In the genomic region with DNA sequence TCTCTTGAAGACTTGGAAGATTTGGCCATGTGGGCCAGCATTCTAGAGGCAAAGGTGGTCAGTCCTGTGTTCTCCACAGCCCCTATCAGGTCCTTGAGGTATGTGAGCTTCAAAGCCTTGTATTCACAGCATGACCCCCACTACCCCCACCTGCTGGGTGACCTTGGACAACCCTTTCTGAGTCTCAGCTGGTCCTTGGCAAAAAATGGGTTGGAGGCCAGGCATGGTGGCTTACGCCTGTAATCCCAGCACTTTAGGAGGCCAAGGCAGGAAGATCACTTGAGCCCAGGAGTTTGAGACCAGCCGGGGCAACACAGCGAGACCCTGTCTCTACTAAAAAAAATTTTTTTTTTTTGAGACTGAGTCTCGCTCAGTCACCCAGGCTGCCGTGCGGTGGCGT, we compare ENCODE assay signal across 22 cellular contexts. TPM values are rescaled to one million over a fixed set of nuclear protein-coding genes. Genes with fewer than 3 reads are reported as not detected.
DNase-seq lines count a peak whose midpoint lies in the region; ATAC-seq, FAIRE-seq and TF ChIP-seq lines count a peak whose summit lies in the region.
"Had no signal": no experiment of that assay in that cellular context is flagged by ENCODE, and none has a peak within 500 bp of the region (broad histone marks: within the 10 kb centered on the region; RNA-seq: fewer than 3 reads in every experiment).

No MANE protein-coding gene starts in this region.

- H4K20me1 ChIP-seq in HepG2 (ENCODE audit: insufficient read depth, low read length) (no peaks in the 10 kb centered on the region), IMR-90 (ENCODE audit: insufficient read depth, low read length) (no peaks in the 10 kb centered on the region)

- TF ChIP-seq CTCF in HepG2 (CRISPR knock-in tag; IDR thresholded peaks at IDR 0.05): peak; percentile 37
- TF ChIP-seq CTCF in right lobe of liver (IDR thresholded peaks at IDR 0.05): no peak
- no peak for TF ChIP-seq CTCF in IMR-90 (conservative IDR thresholded peaks at IDR 0.05; ENCODE audit: low read depth, low read length)
- TF ChIP-seq CTCF in brain microvascular endothelial cell (IDR thresholded peaks at IDR 0.05; ENCODE audit: low read depth, low read length, missing control alignments): peak; percentile 15

- H3K18ac ChIP-seq in IMR-90 (ENCODE audit: low read depth, low read length): no peak overlapping the region

- no peaks in the 10 kb centered on the region for H3K79me2 ChIP-seq in HepG2 (ENCODE audit: insufficient read depth, low read length)

- H2BK120ac ChIP-seq in IMR-90 (ENCODE audit: low read depth, low read length): no peak overlapping the region

- H3K9me1 ChIP-seq in IMR-90 (ENCODE audit: insufficient read depth, low read length): peaks cover under 1% of the 10 kb centered on the region; the same call in 1 of the 2 replicates

- peaks cover 67% of the 10 kb centered on the region for H3K4me1 ChIP-seq in HepG2 (ENCODE audit: insufficient read depth, low read length)
- peaks cover 0 to 3% (median 0%) of the 10 kb centered on the region in 4 donors for H3K4me1 ChIP-seq in right lobe of liver
- H3K4me1 ChIP-seq in IMR-90 (ENCODE audit: control insufficient read depth, insufficient read depth, low read length): peaks cover 2% of the 10 kb centered on the region

- TF ChIP-seq EP300 in HepG2 (IDR thresholded peaks at IDR 0.05; ENCODE audit: low read depth in 2 of 2, low read length in 2 of 2): no peak
- TF ChIP-seq EP300 in HepG2 (CRISPR knock-in tag; IDR thresholded peaks at IDR 0.05; ENCODE audit: borderline replicate concordance): no peak

- POLR2A ChIA-PET in HepG2 (lab: Yijun Ruan, JAX) (interaction anchor here (0.9 to 4.7 kb wide), 2 partner anchors 46 to 89 kb away, joined by 3 to 58 read pairs; partner anchors contain the start of gene SNAI1), IMR-90 (lab: Charles Lee; ENCODE audit: unreplicated experiment) (interaction anchor here (0.6 kb wide), 1 partner anchor 86 kb away, joined by 3 read pairs; no protein-coding TSS in a partner anchor)

- dilution Hi-C loops in IMR-90 (cut with HindIII; ENCODE audit: low sequenced_read_pairs, unreplicated experiment): no loop called here

- H3K4me2 ChIP-seq in HepG2 (ENCODE audit: low read depth, low read length) (no peak overlapping the region), IMR-90 (ENCODE audit: low read depth, low read length) (no peak overlapping the region)

- no peak overlapping the region for H3K56ac ChIP-seq in IMR-90 (ENCODE audit: extremely low read depth, insufficient read depth, low read length)

- no peak overlapping the region for H2BK5ac ChIP-seq in IMR-90 (ENCODE audit: low read depth, low read length, poor library complexity, severe bottlenecking)

- CTCF ChIA-PET in HepG2 (lab: Yijun Ruan, JAX; ENCODE audit: low intra/inter-chr PET ratio, low total read pairs) (interaction anchor here (1.3 to 4.2 kb wide), 3 partner anchors 15 to 106 kb away, joined by 7 to 163 read pairs (median 12); partner anchors contain the start of gene SNAI1), IMR-90 (lab: Yijun Ruan, JAX) (interaction anchor here (1.0 to 4.9 kb wide), 5 partner anchors 15 to 124 kb away, joined by 3 to 98 read pairs (median 7); partner anchors contain the start of gene SNAI1)

- H3K4me3 ChIP-seq in HepG2 (replicated peaks in 1 of 3; ENCODE audit: insufficient read depth in 1 of 3, low read depth in 2 of 3, low read length in 3 of 3) (no peak overlapping the region), right lobe of liver (no peak overlapping the region), IMR-90 (ENCODE audit: insufficient read depth, low read depth, low read length) (no peak overlapping the region), brain microvascular endothelial cell (ENCODE audit: low read depth, low read length) (no peak overlapping the region)

- H3K4ac ChIP-seq in IMR-90 (ENCODE audit: low read depth, low read length): no peak overlapping the region

- H2BK20ac ChIP-seq in IMR-90 (ENCODE audit: low read depth, low read length): peak overlapping the region; percentile 48; the same call in 1 of the 2 replicates

- DNase-seq in HepG2 (ENCODE audit: low spot score) (peak; percentile 47), right lobe of liver (no peak), IMR-90 (no peak), brain microvascular endothelial cell (no peak), KBM-7 (no peak)
- no peak for DNase-seq in activated CD8-positive, alpha-beta memory T cell treated with anti-CD3 and anti-CD28 coated beads, Interleukin-2, amount 50 U/mL, for 4 hours
- DNase-seq: activated CD4-positive, CD25-positive, alpha-beta regulatory T cell treated with anti-CD3 and anti-CD28 coated beads, Interleukin-2, amount 50 U/mL, for 72 hours; activated CD8-positive, alpha-beta memory T cell treated with anti-CD3 and anti-CD28 coated beads, Interleukin-2, amount 10 ng/mL, durations not matched to agents 7 days and 5 days; activated naive CD8-positive, alpha-beta T cell treated with anti-CD3 and anti-CD28 coated beads, Interleukin-2, amount 10 ng/mL, durations not matched to agents 7 days and 5 days; cortex of kidney; EL; immature natural killer cell; KG1; NCI-H1092; NCI-H2029 treated with DMSO at 0.1 percent for 48 hours; NCI-H345; NK-92 treated with Interleukin-12 subunit alpha and Interleukin-12 subunit beta, amount 100 ng/mL, for 24 hours; transverse colon had no signal

- ATAC-seq in HepG2 (no peak), right lobe of liver (no peak), IMR-90 (ENCODE audit: low read depth) (no peak), GM21825 (IDR thresholded peaks at IDR 0.05; ENCODE audit: unreplicated experiment) (no peak), GM21576 (IDR thresholded peaks at IDR 0.05; ENCODE audit: unreplicated experiment) (no peak)
- ATAC-seq: activated CD8-positive, alpha-beta memory T cell treated with anti-CD3 and anti-CD28 coated beads, Interleukin-2, amount 10 ng/mL, durations not matched to agents 7 days and 5 days had no signal

- H3K79me1 ChIP-seq in IMR-90 (ENCODE audit: low read depth in 1 of 2, low read length in 2 of 2): no peaks in the 10 kb centered on the region; a peak in 1 of 4 replicates

- 81% methylated on average over 7 of the region's 7 CpGs for WGBS in HepG2 (ENCODE audit: low lambda C conversion rate)
- 92% methylated on average over 4 of the region's 7 CpGs for WGBS in right lobe of liver (ENCODE audit: insufficient coverage, low coverage, low lambda C conversion rate, missing lambda C conversion rate)
- 98% methylated on average over 6 of the region's 7 CpGs; no CpG with 5 or more reads in 1 of the 2 experiments for WGBS in IMR-90 (ENCODE audit: extremely low coverage in 2 of 2, insufficient read length in 1 of 2), 2 experiments

- H3K23ac ChIP-seq in IMR-90 (ENCODE audit: low read depth, low read length): no peak overlapping the region

- H2BK15ac ChIP-seq in IMR-90 (ENCODE audit: low read depth, low read length): no peak overlapping the region

- no peak overlapping the region for H2AFZ ChIP-seq in HepG2 (ENCODE audit: low read length)
- H2AFZ ChIP-seq in IMR-90 (replicated peaks; ENCODE audit: low read length, poor library complexity): no peak overlapping the region

- peak; percentile 53 for FAIRE-seq in HepG2 (lab: Jason Lieb, UNC)
- FAIRE-seq: endometrium had no signal

- H3K9ac ChIP-seq in HepG2 (ENCODE audit: insufficient read depth, low read depth, low read length): no peak overlapping the region
- no peak overlapping the region for H3K9ac ChIP-seq in IMR-90 (ENCODE audit: low read depth, low read length)

- no peak overlapping the region for H3K14ac ChIP-seq in IMR-90 (replicated peaks; ENCODE audit: low read depth, low read length)

- H3K36me3 ChIP-seq in HepG2 (replicated peaks in 1 of 2; ENCODE audit: control insufficient read depth in 1 of 2, insufficient read depth in 2 of 2, low read length in 2 of 2) (no peaks in the 10 kb centered on the region), right lobe of liver (no peaks in the 10 kb centered on the region), IMR-90 (ENCODE audit: control insufficient read depth, insufficient read depth, low read length) (no peaks in the 10 kb centered on the region), brain microvascular endothelial cell (replicated peaks) (no peaks in the 10 kb centered on the region)
- H3K36me3 ChIP-seq: transverse colon had no signal

- no peak overlapping the region for H3K27ac ChIP-seq in HepG2 (ENCODE audit: extremely low read length, insufficient read depth, low read length)
- H3K27ac ChIP-seq in right lobe of liver: no peak overlapping the region
- H3K27ac ChIP-seq in IMR-90 (ENCODE audit: insufficient read depth, low read length): no peak overlapping the region
- no peak overlapping the region for H3K27ac ChIP-seq in brain microvascular endothelial cell
- H3K27ac ChIP-seq: RWPE1, transverse colon had no signal

- intact Hi-C loops in HepG2 (cut with micrococcal nuclease; ENCODE audit: unreplicated experiment): loop anchor here (2.0 kb wide), 1 partner anchor 16 kb away; no protein-coding TSS in a partner anchor
- intact Hi-C loops in right lobe of liver (cut with DNase I): loop anchor here in 1 of 2 donors (5.0 kb wide), 1 partner anchor 88 kb away; the partner anchor contains the start of gene SNAI1
- intact Hi-C loops in IMR-90 (cut with micrococcal nuclease): loop anchor here (10.0 kb wide), 1 partner anchor 456 kb away; no protein-coding TSS in a partner anchor

- H3K27me3 ChIP-seq in HepG2 (ENCODE audit: control insufficient read depth in 1 of 2, insufficient read depth in 2 of 2, low read length in 2 of 2) (peaks cover 0 to 14% of the 10 kb centered on the region in 2 experiments; a peak in 1 of 5 replicates), right lobe of liver (no peaks in the 10 kb centered on the region), IMR-90 (ENCODE audit: control insufficient read depth, insufficient read depth, low read length) (no peaks in the 10 kb centered on the region), brain microvascular endothelial cell (replicated peaks) (no peaks in the 10 kb centered on the region)
- H3K27me3 ChIP-seq: transverse colon had no signal

- TF ChIP-seq RAD21 in HepG2 (CRISPR knock-in tag; IDR thresholded peaks at IDR 0.05): no peak
- no peak for TF ChIP-seq RAD21 in IMR-90 (IDR thresholded peaks at IDR 0.05; ENCODE audit: low read length)

- no peaks in the 10 kb centered on the region for H3K9me3 ChIP-seq in HepG2 (ENCODE audit: low read length)
- no peaks in the 10 kb centered on the region for H3K9me3 ChIP-seq in right lobe of liver
- H3K9me3 ChIP-seq in IMR-90 (ENCODE audit: control insufficient read depth, insufficient read depth, low read length): no peaks in the 10 kb centered on the region
- H3K9me3 ChIP-seq: transverse colon had no signal

- H2AK5ac ChIP-seq in IMR-90 (ENCODE audit: low read depth, low read length): 0 out of 2 replicates have a peak overlapping the region, but pooled peaks have one; percentile 13

- TF ChIP-seq POLR2A in HepG2 (IDR thresholded peaks at IDR 0.05; ENCODE audit: insufficient read depth in 1 of 2, low read depth in 2 of 2, low read length in 2 of 2) (no peak), right lobe of liver (IDR thresholded peaks at IDR 0.05) (no peak), IMR-90 (IDR thresholded peaks at IDR 0.05; ENCODE audit: low read depth, low read length) (no peak)

- in situ Hi-C loops in HepG2 (cut with HindIII; ENCODE audit: extremely low pct_ligation_motif_present, low pct_unique_long_range_greater_than_20kb) (no loop called here), IMR-90 (cut with MboI; ENCODE audit: low sequenced_read_pairs) (loop anchor here (5.0 kb wide), 1 partner anchor 88 kb away; the partner anchor contains the start of gene SNAI1), brain microvascular endothelial cell (cut with HindIII; ENCODE audit: low pct_ligation_motif_present, low sequenced_read_pairs) (no loop called here), KBM-7 (cut with MboI; ENCODE audit: low pct_unique_long_range_greater_than_20kb, low sequenced_read_pairs) (no loop called here)

- H2AK9ac ChIP-seq in IMR-90 (replicated peaks; ENCODE audit: low read depth, low read length, poor library complexity): peak overlapping the region; percentile 44

- no peak overlapping the region for H4K91ac ChIP-seq in IMR-90 (ENCODE audit: insufficient read depth, low read depth, low read length)

- H4K8ac ChIP-seq in IMR-90 (ENCODE audit: low read depth in 2 of 2, low read length in 2 of 2): peak overlapping the region in 1 of 2 experiments; percentile 75; a peak in 1 of 4 replicates

- H4K5ac ChIP-seq in IMR-90 (ENCODE audit: low read depth, low read length): no peak overlapping the region

- BruUV-seq in HepG2 (replicated peaks; lab: Mats Ljungman, UMichigan): no TSS peak
- no TSS peak for BruUV-seq in IMR-90 (replicated peaks; lab: Mats Ljungman, UMichigan)

RNA-seq across cellular contexts. Expression of gene UBE2V1, which starts 42.6 kb away (rescaled TPM):
- total RNA-seq in HepG2 (2016; rRNA removed; fragmentation: Illumina TruSeq; extraction: Trizol): 81.3 and 85.1 TPM in 2 replicates
- 39.8 and 41.0 TPM in 2 replicates for total RNA-seq in HepG2 (2016; cell fraction: cytosol; rRNA removed; fragmentation: Illumina TruSeq; extraction: Trizol; ENCODE audit: low read depth)
- 75.7 and 82.4 TPM in 2 replicates for total RNA-seq in HepG2 (2016; cell fraction: insoluble cytoplasmic fraction; rRNA removed; fragmentation: Illumina TruSeq; extraction: Trizol)
- total RNA-seq in HepG2 (2016; cell fraction: membrane; rRNA removed; fragmentation: Illumina TruSeq; extraction: Trizol): 77.9 and 85.1 TPM in 2 replicates
- total RNA-seq in HepG2 (2016; cell fraction: nucleus; rRNA removed; fragmentation: Illumina TruSeq; extraction: Trizol): 90.9 and 96.1 TPM in 2 replicates
- polyA plus RNA-seq in HepG2 (2011; rRNA removed): 102 and 132 TPM in 2 replicates
- 86.6 and 115 TPM in 2 replicates for polyA plus RNA-seq in HepG2 (2011; cell fraction: cytosol; rRNA removed)
- 112 and 127 TPM in 2 replicates for polyA plus RNA-seq in HepG2 (2011; cell fraction: nucleus; rRNA removed)
- 131 and 175 TPM in 2 replicates for polyA plus RNA-seq in HepG2 (2012)
- polyA plus RNA-seq in HepG2 (2016; cell fraction: cytosol; fragmentation: Illumina TruSeq; extraction: Trizol; ENCODE audit: low read depth): 88.5 and 88.7 TPM in 2 replicates
- polyA plus RNA-seq in HepG2 (2016; cell fraction: insoluble cytoplasmic fraction; fragmentation: Illumina TruSeq; extraction: Trizol; ENCODE audit: low read depth): 203 and 260 TPM in 2 replicates
- 179 and 185 TPM in 2 replicates for polyA plus RNA-seq in HepG2 (2016; cell fraction: membrane; fragmentation: Illumina TruSeq; extraction: Trizol; ENCODE audit: low read depth)
- polyA plus RNA-seq in HepG2 (2016; cell fraction: nucleus; fragmentation: Illumina TruSeq; extraction: Trizol; ENCODE audit: insufficient read depth, low read depth): 152 and 171 TPM in 2 replicates
- polyA minus RNA-seq in HepG2 (2011; rRNA and poly(A)+ RNA removed; ENCODE audit: low replicate concordance): 54.3 and 62.1 TPM in 2 replicates
- 50.5 and 51.3 TPM in 2 replicates for polyA minus RNA-seq in HepG2 (2011; cell fraction: cytosol; rRNA and poly(A)+ RNA removed)
- 273 and 299 TPM in 2 replicates for polyA minus RNA-seq in HepG2 (2011; cell fraction: nucleus; rRNA and poly(A)+ RNA removed)
- total RNA-seq in right lobe of liver: 10 to 100 TPM; 38.2 to 49.4 (median 44.3) TPM
- total RNA-seq in IMR-90 (2012; rRNA removed): 20.1 and 41.4 TPM in 2 replicates
- 128 and 138 TPM in 2 replicates for polyA plus RNA-seq in IMR-90 (2012; rRNA removed)
- polyA plus RNA-seq in IMR-90 (2012; cell fraction: cytosol; rRNA removed): 46.2 and 74.3 TPM in 2 replicates
- polyA plus RNA-seq in IMR-90 (2012; cell fraction: nucleus; rRNA removed; ENCODE audit: low replicate concordance): 37.1 and 141 TPM in 2 replicates

Comparison
In these comparisons a context has a peak if more than half of its experiments do, and no peak if none do; other contexts are left out.
1. CTCF ChIP-seq: peak in HepG2 (single experiment) and brain microvascular endothelial cell (single experiment); none in right lobe of liver (0 of 4) and IMR-90 (single experiment).